Comparison of ENCODE assay signal across 1 cellular context in the genomic region with DNA sequence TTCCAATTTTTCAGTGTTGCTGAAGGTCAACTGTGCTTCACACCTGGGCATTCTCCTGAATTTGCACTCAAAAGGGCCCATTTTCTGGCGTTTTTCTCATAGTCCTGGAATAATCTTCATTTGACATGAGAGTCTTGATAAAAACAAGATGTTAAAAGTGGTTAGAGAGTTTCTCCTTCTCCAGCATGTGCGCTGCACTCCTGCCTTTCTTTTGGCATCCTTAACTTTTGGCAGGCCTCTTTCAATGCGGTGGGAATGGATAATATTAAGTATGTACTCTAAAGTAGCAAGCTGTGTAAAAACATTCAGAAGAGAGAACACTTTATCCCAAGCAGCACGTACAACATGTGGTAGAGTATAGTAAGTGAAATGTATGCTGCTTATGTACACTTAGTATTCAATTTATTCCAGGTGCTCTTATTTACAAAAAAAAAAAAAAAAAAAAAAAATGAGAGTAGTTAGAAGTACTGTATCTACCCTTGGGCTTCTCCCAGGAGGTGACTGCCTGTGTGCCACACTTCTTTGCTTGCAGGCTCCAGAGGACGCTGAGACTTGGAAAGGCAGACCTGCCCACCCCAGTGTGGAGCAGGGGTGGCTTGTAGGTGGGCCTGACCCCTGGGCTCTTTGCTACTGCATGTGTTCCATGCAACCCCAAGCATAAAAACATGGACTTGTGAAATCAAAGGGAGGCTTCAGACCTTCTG.
TF ChIP-seq lines count a peak whose summit lies in the region.

No MANE protein-coding gene starts in this region.

TF ChIP-seq in GM23338, 12 proteins besides CTCF, POLR2A, EP300 and RAD21 (continued from another document):
- TF ChIP-seq, protein P1, sequence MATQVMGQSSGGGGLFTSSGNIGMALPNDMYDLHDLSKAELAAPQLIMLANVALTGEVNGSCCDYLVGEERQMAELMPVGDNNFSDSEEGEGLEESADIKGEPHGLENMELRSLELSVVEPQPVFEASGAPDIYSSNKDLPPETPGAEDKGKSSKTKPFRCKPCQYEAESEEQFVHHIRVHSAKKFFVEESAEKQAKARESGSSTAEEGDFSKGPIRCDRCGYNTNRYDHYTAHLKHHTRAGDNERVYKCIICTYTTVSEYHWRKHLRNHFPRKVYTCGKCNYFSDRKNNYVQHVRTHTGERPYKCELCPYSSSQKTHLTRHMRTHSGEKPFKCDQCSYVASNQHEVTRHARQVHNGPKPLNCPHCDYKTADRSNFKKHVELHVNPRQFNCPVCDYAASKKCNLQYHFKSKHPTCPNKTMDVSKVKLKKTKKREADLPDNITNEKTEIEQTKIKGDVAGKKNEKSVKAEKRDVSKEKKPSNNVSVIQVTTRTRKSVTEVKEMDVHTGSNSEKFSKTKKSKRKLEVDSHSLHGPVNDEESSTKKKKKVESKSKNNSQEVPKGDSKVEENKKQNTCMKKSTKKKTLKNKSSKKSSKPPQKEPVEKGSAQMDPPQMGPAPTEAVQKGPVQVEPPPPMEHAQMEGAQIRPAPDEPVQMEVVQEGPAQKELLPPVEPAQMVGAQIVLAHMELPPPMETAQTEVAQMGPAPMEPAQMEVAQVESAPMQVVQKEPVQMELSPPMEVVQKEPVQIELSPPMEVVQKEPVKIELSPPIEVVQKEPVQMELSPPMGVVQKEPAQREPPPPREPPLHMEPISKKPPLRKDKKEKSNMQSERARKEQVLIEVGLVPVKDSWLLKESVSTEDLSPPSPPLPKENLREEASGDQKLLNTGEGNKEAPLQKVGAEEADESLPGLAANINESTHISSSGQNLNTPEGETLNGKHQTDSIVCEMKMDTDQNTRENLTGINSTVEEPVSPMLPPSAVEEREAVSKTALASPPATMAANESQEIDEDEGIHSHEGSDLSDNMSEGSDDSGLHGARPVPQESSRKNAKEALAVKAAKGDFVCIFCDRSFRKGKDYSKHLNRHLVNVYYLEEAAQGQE (IDR thresholded peaks at IDR 0.05; ENCODE audit: unreplicated experiment) = no peak
- TF ChIP-seq EZH2phosphoT487 (IDR thresholded peaks at IDR 0.05; ENCODE audit: unreplicated experiment) (no peak), STAT1 (IDR thresholded peaks at IDR 0.05; ENCODE audit: unreplicated experiment) (no peak)
